In the genomic region with DNA sequence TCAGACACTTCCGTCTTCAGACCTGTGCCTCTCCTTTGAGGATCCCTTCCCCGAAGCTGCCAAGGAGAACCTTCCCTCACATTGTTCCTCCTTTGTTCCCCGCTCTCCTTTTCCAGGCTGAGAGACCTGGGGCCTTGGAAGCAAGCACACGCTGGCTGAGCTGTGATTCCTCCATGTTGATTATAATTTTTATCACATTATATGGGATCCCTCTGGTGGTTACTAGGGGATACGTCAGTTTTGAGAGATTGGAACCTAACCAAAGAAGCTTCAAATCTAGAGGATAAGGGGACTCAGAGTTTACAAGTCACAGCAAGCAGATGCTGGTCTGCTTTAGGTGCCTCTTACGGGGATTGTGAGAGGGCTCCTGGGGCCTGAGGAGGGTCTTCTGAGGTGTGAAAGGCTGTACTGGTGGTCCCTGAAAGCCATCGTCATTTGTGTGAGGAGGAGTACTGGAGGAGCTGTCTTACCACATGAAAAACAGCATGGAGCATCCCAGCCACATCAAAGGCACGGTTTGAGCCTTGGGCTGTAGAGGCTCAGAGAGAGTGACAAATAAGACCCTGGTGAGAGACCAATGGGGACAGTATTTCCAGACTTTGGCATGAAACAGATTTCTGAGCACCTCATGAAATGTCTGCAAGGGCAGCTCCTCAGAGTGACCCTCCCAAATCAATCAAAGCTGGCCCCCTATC, we compare ENCODE assay signal across 8 cellular contexts.
DNase-seq lines count a peak whose midpoint lies in the region; ATAC-seq and TF ChIP-seq lines count a peak whose summit lies in the region.

No MANE protein-coding gene starts in this region.

- 56% methylated on average over 8 of the region's 8 CpGs for WGBS in suprapubic skin

- peak in 1 of 3 donors; percentile 26 for ATAC-seq in natural killer cell
- no peak for ATAC-seq in natural killer cell treated with Interleukin-12 subunit alpha and Interleukin-12 subunit beta and Interleukin-15 and Interleukin-18, amount 100 ng/mL, for 72 hours
- no peak for ATAC-seq in GM21717 (IDR thresholded peaks at IDR 0.05; ENCODE audit: unreplicated experiment)
- ATAC-seq in GM18867 (IDR thresholded peaks at IDR 0.05; ENCODE audit: unreplicated experiment): no peak

- H3K27ac Mint-ChIP-seq in natural killer cell: no peak overlapping the region
- no peak overlapping the region for H3K27ac Mint-ChIP-seq in natural killer cell treated with Interleukin-12 subunit alpha and Interleukin-12 subunit beta and Interleukin-15 and Interleukin-18, amount 100 ng/mL, for 72 hours

- H3K4me1 Mint-ChIP-seq in natural killer cell: peaks cover 0 to 7% of the 10 kb centered on the region in 2 donors
- no peaks in the 10 kb centered on the region for H3K4me1 Mint-ChIP-seq in natural killer cell treated with Interleukin-12 subunit alpha and Interleukin-12 subunit beta and Interleukin-15 and Interleukin-18, amount 100 ng/mL, for 72 hours (ENCODE audit: low read depth in 2 of 2)

- H3K9me3 ChIP-seq in cardiac muscle cell (ENCODE audit: low read depth): no peaks in the 10 kb centered on the region
- H3K9me3 ChIP-seq in suprapubic skin: no peaks in the 10 kb centered on the region

- H3K4me3 ChIP-seq in cardiac muscle cell: no peak overlapping the region
- no peak overlapping the region for H3K4me3 ChIP-seq in suprapubic skin

- TF ChIP-seq CTCF in natural killer cell (IDR thresholded peaks at IDR 0.05): peak; percentile 24
- TF ChIP-seq CTCF in cardiac muscle cell (IDR thresholded peaks at IDR 0.05; ENCODE audit: low read depth, low read length): peak; percentile 41
- TF ChIP-seq CTCF in suprapubic skin (IDR thresholded peaks at IDR 0.05): peak; percentile 25 to 32

- H3K4me1 ChIP-seq in cardiac muscle cell (ENCODE audit: low read depth) (peaks cover 7% of the 10 kb centered on the region), suprapubic skin (peaks cover 10% of the 10 kb centered on the region)

- H3K36me3 Mint-ChIP-seq in natural killer cell: no peaks in the 10 kb centered on the region
- no peaks in the 10 kb centered on the region for H3K36me3 Mint-ChIP-seq in natural killer cell treated with Interleukin-12 subunit alpha and Interleukin-12 subunit beta and Interleukin-15 and Interleukin-18, amount 100 ng/mL, for 72 hours

- intact Hi-C loops in natural killer cell (cut with micrococcal nuclease): loop anchor here (1.0 to 5.0 kb wide), 2 partner anchors 235 to 598 kb away; no protein-coding TSS in a partner anchor

- H3K36me3 ChIP-seq in cardiac muscle cell (no peaks in the 10 kb centered on the region), suprapubic skin (no peaks in the 10 kb centered on the region)

- H3K27me3 Mint-ChIP-seq in natural killer cell (ENCODE audit: low read depth in 2 of 2): peaks cover 0 to 2% of the 10 kb centered on the region in 2 donors
- no peaks in the 10 kb centered on the region for H3K27me3 Mint-ChIP-seq in natural killer cell treated with Interleukin-12 subunit alpha and Interleukin-12 subunit beta and Interleukin-15 and Interleukin-18, amount 100 ng/mL, for 72 hours

- TF ChIP-seq POLR2A in suprapubic skin (IDR thresholded peaks at IDR 0.05): no peak

- no peak overlapping the region for H3K4me3 Mint-ChIP-seq in natural killer cell
- H3K4me3 Mint-ChIP-seq in natural killer cell treated with Interleukin-12 subunit alpha and Interleukin-12 subunit beta and Interleukin-15 and Interleukin-18, amount 100 ng/mL, for 72 hours: no peak overlapping the region

- DNase-seq in natural killer cell: no peak
- DNase-seq in natural killer cell treated with Interleukin-12 subunit alpha and Interleukin-12 subunit beta and Interleukin-15 and Interleukin-18, amount 100 ng/mL, for 72 hours (ENCODE audit: low spot score): no peak
- peak; percentile 39 for DNase-seq in RKO (ENCODE audit: low spot score)
- DNase-seq in cardiac muscle cell (ENCODE audit: low read depth in 1 of 2, low spot score in 1 of 2): peak in 1 of 2 donors; percentile 55
- no peak for DNase-seq in suprapubic skin (ENCODE audit: low spot score in 2 of 2)
- DNase-seq in HuH-7 (ENCODE audit: low spot score): no peak

- TF ChIP-seq EP300 in suprapubic skin (IDR thresholded peaks at IDR 0.05): no peak

- no peaks in the 10 kb centered on the region for H3K27me3 ChIP-seq in cardiac muscle cell
- no peaks in the 10 kb centered on the region for H3K27me3 ChIP-seq in suprapubic skin

- H3K27ac ChIP-seq in cardiac muscle cell: no peak overlapping the region
- H3K27ac ChIP-seq in suprapubic skin: no peak overlapping the region

- no peaks in the 10 kb centered on the region for H3K9me3 Mint-ChIP-seq in natural killer cell
- H3K9me3 Mint-ChIP-seq in natural killer cell treated with Interleukin-12 subunit alpha and Interleukin-12 subunit beta and Interleukin-15 and Interleukin-18, amount 100 ng/mL, for 72 hours: no peaks in the 10 kb centered on the region
